Comparison of ENCODE assay signal across 1 cellular context in genomic region chr6:161256390-161256789, GRCh38.
TF ChIP-seq lines count a peak whose summit lies in the region.

No MANE protein-coding gene starts in this region.

TF ChIP-seq in H1, 55 proteins besides CTCF, POLR2A, EP300 and RAD21:
- TF ChIP-seq ATF3 (IDR thresholded peaks at IDR 0.05; ENCODE audit: insufficient read depth, low read depth, low read length) (no peak), NRF1 (IDR thresholded peaks at IDR 0.05; ENCODE audit: low read depth, low read length) (no peak), SIX5 (IDR thresholded peaks at IDR 0.05; ENCODE audit: low read depth, low read length) (no peak), TBP (IDR thresholded peaks at IDR 0.05; ENCODE audit: low read depth, low read length) (no peak), SRF (IDR thresholded peaks at IDR 0.05; ENCODE audit: low read depth, low read length) (no peak), ATF2 (IDR thresholded peaks at IDR 0.05; ENCODE audit: low read length) (no peak), BACH1 (IDR thresholded peaks at IDR 0.05; ENCODE audit: low read length) (no peak), POU5F1 (IDR thresholded peaks at IDR 0.05; ENCODE audit: low read depth, low read length) (no peak), EGR1 (IDR thresholded peaks at IDR 0.05; ENCODE audit: borderline replicate concordance, low read depth, low read length) (no peak), BCL11A (IDR thresholded peaks at IDR 0.05; ENCODE audit: low read depth in 2 of 2, low read length in 2 of 2) (no peak)
